9 cellular contexts compared by ENCODE assay signal in genomic region chr17:36950027-36950426, GRCh38. TPM values are rescaled to one million over a fixed set of nuclear protein-coding genes. Genes with fewer than 3 reads are reported as not detected.
DNase-seq lines count a peak whose midpoint lies in the region; ATAC-seq and TF ChIP-seq lines count a peak whose summit lies in the region.
"Had no signal": no experiment of that assay in that cellular context is flagged by ENCODE, and none has a peak within 500 bp of the region (broad histone marks: within the 10 kb centered on the region; RNA-seq: fewer than 3 reads in every experiment).

No MANE protein-coding gene starts in this region.

- dilution Hi-C loops in IMR-90 (cut with HindIII; ENCODE audit: low sequenced_read_pairs, unreplicated experiment): no loop called here

- POLR2A ChIA-PET in IMR-90 (lab: Charles Lee; ENCODE audit: unreplicated experiment): no interaction called here

- peaks cover 20 to 30% of the 10 kb centered on the region in 2 donors for H3K36me3 Mint-ChIP-seq in naive B cell

- CTCF ChIA-PET in IMR-90 (lab: Yijun Ruan, JAX): interaction anchor here (1.4 kb wide), 1 partner anchor 97 kb away, joined by 4 read pairs; no protein-coding TSS in a partner anchor

- no peaks in the 10 kb centered on the region; the same call in none of the 2 replicates for H4K20me1 ChIP-seq in IMR-90 (ENCODE audit: insufficient read depth, low read length)

- H2AK5ac ChIP-seq in IMR-90 (ENCODE audit: low read depth, low read length): no peak overlapping the region

- no peak overlapping the region for H3K56ac ChIP-seq in IMR-90 (ENCODE audit: extremely low read depth, insufficient read depth, low read length)

- H2AFZ ChIP-seq in IMR-90 (replicated peaks; ENCODE audit: low read length, poor library complexity): no peak overlapping the region

- TF ChIP-seq POLR2A in IMR-90 (IDR thresholded peaks at IDR 0.05; ENCODE audit: low read depth, low read length): no peak

- H2AK9ac ChIP-seq in IMR-90 (replicated peaks; ENCODE audit: low read depth, low read length, poor library complexity): no peak overlapping the region

- H3K18ac ChIP-seq in IMR-90 (ENCODE audit: low read depth, low read length): no peak overlapping the region

- peak overlapping the region; percentile 95 for H3K4me2 ChIP-seq in IMR-90 (ENCODE audit: low read depth, low read length)

- no peak for TF ChIP-seq RAD21 in IMR-90 (IDR thresholded peaks at IDR 0.05; ENCODE audit: low read length)

- H3K9me1 ChIP-seq in IMR-90 (ENCODE audit: insufficient read depth, low read length): 0 out of 2 replicates have a peak, but pooled peaks cover 2% of the 10 kb centered on the region

- BruUV-seq in IMR-90 (replicated peaks; lab: Mats Ljungman, UMichigan): no TSS peak

- no peak overlapping the region for H4K91ac ChIP-seq in IMR-90 (ENCODE audit: insufficient read depth, low read depth, low read length)

- H3K9me3 Mint-ChIP-seq in naive B cell: no peaks in the 10 kb centered on the region

- H3K36me3 ChIP-seq in IMR-90 (ENCODE audit: control insufficient read depth, insufficient read depth, low read length): peaks cover 17% of the 10 kb centered on the region

- peaks cover 28% of the 10 kb centered on the region for H3K27me3 ChIP-seq in IMR-90 (ENCODE audit: control insufficient read depth, insufficient read depth, low read length)

- H4K8ac ChIP-seq in IMR-90 (ENCODE audit: low read depth in 2 of 2, low read length in 2 of 2): no peak overlapping the region

- H3K4me1 ChIP-seq in IMR-90 (ENCODE audit: control insufficient read depth, insufficient read depth, low read length): peaks cover 3% of the 10 kb centered on the region

- H3K9me3 ChIP-seq in IMR-90 (ENCODE audit: control insufficient read depth, insufficient read depth, low read length): no peaks in the 10 kb centered on the region

- peak overlapping the region; percentile 80; the same call in 1 of the 2 replicates for H3K9ac ChIP-seq in IMR-90 (ENCODE audit: low read depth, low read length)

- H3K23ac ChIP-seq in IMR-90 (ENCODE audit: low read depth, low read length): peak overlapping the region; percentile 92; the same call in 1 of the 2 replicates

- intact Hi-C loops in IMR-90 (cut with micrococcal nuclease): no loop called here

- ATAC-seq in IMR-90 (ENCODE audit: low read depth) (no peak), naive B cell (ENCODE audit: low read depth in 2 of 2) (no peak), GM18907 (IDR thresholded peaks at IDR 0.05; ENCODE audit: unreplicated experiment) (no peak)

- WGBS in IMR-90 (ENCODE audit: extremely low coverage in 2 of 2, insufficient read length in 1 of 2), 2 experiments: 79% methylated on average over 4 of the region's 8 CpGs; no CpG with 5 or more reads in 1 of the 2 experiments

- H3K4me3 Mint-ChIP-seq in naive B cell: peak overlapping the region; percentile 94 to 99 (median 98)

- no peak overlapping the region for H2BK20ac ChIP-seq in IMR-90 (ENCODE audit: low read depth, low read length)

- H3K27ac Mint-ChIP-seq in naive B cell: peak overlapping the region in 3 of 6 donors; percentile 92 to 99 (median 97)

- peaks cover 42 to 64% (median 59%) of the 10 kb centered on the region in 3 donors for H3K4me1 Mint-ChIP-seq in naive B cell

- no peak overlapping the region for H2BK120ac ChIP-seq in IMR-90 (ENCODE audit: low read depth, low read length)

- no peak overlapping the region for H3K27ac ChIP-seq in IMR-90 (ENCODE audit: insufficient read depth, low read length)

- no peak for DNase-seq in AG09309 (ENCODE audit: low read depth)
- DNase-seq in IMR-90: no peak
- DNase-seq in cardiac fibroblast (ENCODE audit: low read depth in 2 of 2): no peak
- DNase-seq in naive B cell: no peak
- no peak for DNase-seq in KG1 (lab: John Stamatoyannopoulos, UW)
- DNase-seq in NCI-H146 (lab: John Stamatoyannopoulos, UW): no peak
- no peak for DNase-seq in CD1c-positive myeloid dendritic cell (ENCODE audit: extremely low spot score)
- DNase-seq: T1000 had no signal

- in situ Hi-C loops in IMR-90 (cut with MboI; ENCODE audit: low sequenced_read_pairs): no loop called here

- peak overlapping the region; percentile 96; the same call in 1 of the 2 replicates for H3K14ac ChIP-seq in IMR-90 (replicated peaks; ENCODE audit: low read depth, low read length)

- no peak overlapping the region for H2BK15ac ChIP-seq in IMR-90 (ENCODE audit: low read depth, low read length)

- H3K4me3 ChIP-seq in AG09309 (ENCODE audit: control insufficient read depth, low read depth, low read length) (peak overlapping the region; percentile 65), IMR-90 (ENCODE audit: insufficient read depth, low read depth, low read length) (peak overlapping the region; percentile 55), cardiac fibroblast (replicated peaks in 1 of 2; ENCODE audit: low read depth in 2 of 2, low read length in 2 of 2) (peak overlapping the region; percentile 88 to 90)

- H3K27me3 Mint-ChIP-seq in naive B cell: peaks cover 13 to 24% (median 23%) of the 10 kb centered on the region in 3 donors

- H4K5ac ChIP-seq in IMR-90 (ENCODE audit: low read depth, low read length): no peak overlapping the region

- no peak overlapping the region for H3K4ac ChIP-seq in IMR-90 (ENCODE audit: low read depth, low read length)

- H2BK5ac ChIP-seq in IMR-90 (ENCODE audit: low read depth, low read length, poor library complexity, severe bottlenecking): no peak overlapping the region

- TF ChIP-seq CTCF in AG09309 (IDR thresholded peaks at IDR 0.05; ENCODE audit: control insufficient read depth, insufficient read depth, low read depth, low read length, missing control alignments) (no peak), IMR-90 (conservative IDR thresholded peaks at IDR 0.05; ENCODE audit: low read depth, low read length) (no peak), cardiac fibroblast (IDR thresholded peaks at IDR 0.05; ENCODE audit: low read depth, low read length) (no peak)

- H3K79me1 ChIP-seq in IMR-90 (ENCODE audit: low read depth in 1 of 2, low read length in 2 of 2): peaks cover 26 to 27% of the 10 kb centered on the region in 2 experiments

TF ChIP-seq in IMR-90, 13 proteins besides CTCF, POLR2A, EP300 and RAD21:
- TF ChIP-seq CHD1 (IDR thresholded peaks at IDR 0.05; ENCODE audit: low read depth, low read length): no peak
- no peak for TF ChIP-seq CEBPB (IDR thresholded peaks at IDR 0.05; ENCODE audit: low read depth, low read length)
- TF ChIP-seq BHLHE40 (IDR thresholded peaks at IDR 0.05; ENCODE audit: low read depth, low read length): no peak
- TF ChIP-seq SMC3 (IDR thresholded peaks at IDR 0.05; ENCODE audit: low read depth, low read length): no peak
- TF ChIP-seq FOS (IDR thresholded peaks at IDR 0.05; ENCODE audit: low read depth, low read length): no peak
- TF ChIP-seq MAZ (IDR thresholded peaks at IDR 0.05; ENCODE audit: borderline replicate concordance, low read depth, low read length): no peak
- TF ChIP-seq ELK1 (IDR thresholded peaks at IDR 0.05; ENCODE audit: borderline replicate concordance, low read depth, low read length): no peak
- no peak for TF ChIP-seq RFX5 (IDR thresholded peaks at IDR 0.05; ENCODE audit: low read depth, low read length)
- no peak for TF ChIP-seq RCOR1 (IDR thresholded peaks at IDR 0.05; ENCODE audit: insufficient replicate concordance, low read length)
- no peak for TF ChIP-seq MXI1 (IDR thresholded peaks at IDR 0.05; ENCODE audit: borderline replicate concordance, low read depth, low read length)
- no peak for TF ChIP-seq USF2 (IDR thresholded peaks at IDR 0.05; ENCODE audit: low read depth, low read length)
- TF ChIP-seq MAFK (IDR thresholded peaks at IDR 0.05; ENCODE audit: low read depth, low read length): no peak
- TF ChIP-seq NFE2L2 (IDR thresholded peaks at IDR 0.05; ENCODE audit: low read depth, low read length): no peak
TF ChIP-seq in IMR-90: peak in this region for 0.

RNA-seq across cellular contexts. Expression of gene AATF, which starts 1.3 kb away (rescaled TPM):
- 34.8 and 37.2 TPM in 2 replicates for total RNA-seq in IMR-90 (2012; rRNA removed)
- 18.1 and 21.0 TPM in 2 replicates for polyA plus RNA-seq in IMR-90 (2012; rRNA removed)
- polyA plus RNA-seq in IMR-90 (2012; cell fraction: cytosol; rRNA removed): 7.0 and 14.1 TPM in 2 replicates
- polyA plus RNA-seq in IMR-90 (2012; cell fraction: nucleus; rRNA removed; ENCODE audit: low replicate concordance): 6.8 and 16.3 TPM in 2 replicates
- 10 to 100 TPM; 63.8 to 96.7 (median 73.2) TPM for polyA plus RNA-seq in naive B cell (ENCODE audit: low read depth in 6 of 6)

RNA-seq across cellular contexts. Expression of gene LHX1, which starts 12.8 kb away (rescaled TPM):
- not detected in 2 replicates for total RNA-seq in IMR-90 (2012; rRNA removed)
- polyA plus RNA-seq in IMR-90 (2012; rRNA removed) (not detected in 2 replicates), naive B cell (ENCODE audit: low read depth in 6 of 6) (not detected)
- polyA plus RNA-seq in IMR-90 (2012; cell fraction: cytosol; rRNA removed): not detected in 2 replicates
- polyA plus RNA-seq in IMR-90 (2012; cell fraction: nucleus; rRNA removed; ENCODE audit: low replicate concordance): not detected in 2 replicates
